ENCODE assay signal across 1 cellular context in genomic region chr1:226763741-226764264, GRCh38.
TF ChIP-seq lines count a peak whose summit lies in the region.

No MANE protein-coding gene starts in this region.

TF ChIP-seq in GM12878, 131 proteins besides CTCF, POLR2A, EP300 and RAD21 (continued from another document):
- no peak for TF ChIP-seq CEBPZ (IDR thresholded peaks at IDR 0.05; ENCODE audit: low read depth, low read length)
- TF ChIP-seq ZBED1 (IDR thresholded peaks at IDR 0.05; ENCODE audit: borderline replicate concordance), result peak; percentile 27; the same call in 1 of the 2 replicates
